19 cellular contexts compared by ENCODE assay signal in genomic region chr11:44763111-44763820, GRCh38. TPM values are rescaled to one million over a fixed set of nuclear protein-coding genes. Genes with fewer than 3 reads are reported as not detected.
DNase-seq lines count a peak whose midpoint lies in the region; ATAC-seq, FAIRE-seq and TF ChIP-seq lines count a peak whose summit lies in the region.
"Had no signal": no experiment of that assay in that cellular context is flagged by ENCODE, and none has a peak within 500 bp of the region (broad histone marks: within the 10 kb centered on the region; RNA-seq: fewer than 3 reads in every experiment).

No MANE protein-coding gene starts in this region.

- no TSS peak for BruUV-seq in K562 (replicated peaks; lab: Mats Ljungman, UMichigan)

- H3K4me3 ChIP-seq in K562 (no peak overlapping the region), smooth muscle cell (no peak overlapping the region)
- H3K4me3 ChIP-seq: stomach had no signal

- peaks cover 15% of the 10 kb centered on the region for H3K4me1 Mint-ChIP-seq in activated CD4-positive, alpha-beta memory T cell treated with anti-CD3 and anti-CD28 coated beads for 36 hours (ENCODE audit: low read depth)
- peaks cover 3% of the 10 kb centered on the region for H3K4me1 Mint-ChIP-seq in activated CD4-positive, alpha-beta memory T cell treated with anti-CD3 and anti-CD28 coated beads, Interleukin-2, amount 10 ng/mL, durations not matched to agents 7 days and 5 days

- no peak overlapping the region for H3K27ac ChIP-seq in K562 (ENCODE audit: extremely low read depth, low read depth, low read length)
- peak overlapping the region; percentile 51 for H3K27ac ChIP-seq in smooth muscle cell (ENCODE audit: low read depth)

- H3K9me3 Mint-ChIP-seq in activated CD4-positive, alpha-beta memory T cell treated with anti-CD3 and anti-CD28 coated beads for 36 hours = peaks cover 9% of the 10 kb centered on the region
- peaks cover 4% of the 10 kb centered on the region for H3K9me3 Mint-ChIP-seq in activated CD4-positive, alpha-beta memory T cell treated with anti-CD3 and anti-CD28 coated beads, Interleukin-2, amount 10 ng/mL, durations not matched to agents 7 days and 5 days

- H2AFZ ChIP-seq in K562 (ENCODE audit: low read depth, low read length) (no peak overlapping the region), smooth muscle cell (ENCODE audit: low read depth) (no peak overlapping the region)

- H3K27me3 ChIP-seq in K562 (ENCODE audit: control insufficient read depth in 2 of 2, insufficient read depth in 2 of 2, low read length in 2 of 2) (peaks cover 0 to 13% of the 10 kb centered on the region in 2 experiments; a peak in 1 of 5 replicates), smooth muscle cell (ENCODE audit: low read depth) (no peaks in the 10 kb centered on the region)
- H3K27me3 ChIP-seq: stomach had no signal

- no peak overlapping the region for H3K4me3 Mint-ChIP-seq in activated CD4-positive, alpha-beta memory T cell treated with anti-CD3 and anti-CD28 coated beads for 36 hours
- H3K4me3 Mint-ChIP-seq in activated CD4-positive, alpha-beta memory T cell treated with anti-CD3 and anti-CD28 coated beads, Interleukin-2, amount 10 ng/mL, durations not matched to agents 7 days and 5 days = no peak overlapping the region
- H3K4me3 Mint-ChIP-seq: activated CD4-positive, alpha-beta T cell treated with anti-CD3 and anti-CD28 coated beads for 36 hours; natural killer cell treated with Interleukin-12 subunit alpha and Interleukin-12 subunit beta and Interleukin-15 and Interleukin-18, amount 100 ng/mL, for 72 hours had no signal

- H3K4me2 ChIP-seq in K562 (ENCODE audit: insufficient read depth, low read length) (no peak overlapping the region), smooth muscle cell (peak overlapping the region; percentile 60)

- TF ChIP-seq POLR2A in K562 (conservative IDR thresholded peaks at IDR 0.05) = no peak

- H3K4me1 ChIP-seq in K562 (replicated peaks in 1 of 2; ENCODE audit: control insufficient read depth in 2 of 2, insufficient read depth in 2 of 2, low read length in 2 of 2) (peaks cover 0 to 6% of the 10 kb centered on the region in 2 experiments; a peak in 2 of 5 replicates), smooth muscle cell (ENCODE audit: low read depth) (peaks cover 38% of the 10 kb centered on the region)

- WGBS in K562 (ENCODE audit: insufficient coverage, low coverage, missing lambda C conversion rate) = 17% methylated on average over 5 of the region's 5 CpGs
- 55% methylated on average over 5 of the region's 5 CpGs for whole genome bisulfite sequencing in smooth muscle cell (ENCODE audit: low lambda C conversion rate)

- intact Hi-C loops in activated CD4-positive, alpha-beta memory T cell treated with anti-CD3 and anti-CD28 coated beads for 36 hours (cut with micrococcal nuclease) = no loop called here
- intact Hi-C loops in K562 (cut with micrococcal nuclease) = no loop called here

- no peak for TF ChIP-seq RAD21 in K562 (CRISPR knock-in tag; conservative IDR thresholded peaks at IDR 0.05 in 1 of 2, IDR thresholded peaks at IDR 0.05 in 1 of 2)

- peak; percentile 19 for FAIRE-seq in K562 (lab: Jason Lieb, UNC)
- FAIRE-seq: A204.1 had no signal

- no peak for TF ChIP-seq EP300 in K562 (IDR thresholded peaks at IDR 0.05; ENCODE audit: low read length)

- H3K36me3 Mint-ChIP-seq in activated CD4-positive, alpha-beta memory T cell treated with anti-CD3 and anti-CD28 coated beads for 36 hours = peaks cover 28% of the 10 kb centered on the region
- H3K36me3 Mint-ChIP-seq in activated CD4-positive, alpha-beta memory T cell treated with anti-CD3 and anti-CD28 coated beads, Interleukin-2, amount 10 ng/mL, durations not matched to agents 7 days and 5 days (ENCODE audit: low read depth) = peaks cover 19% of the 10 kb centered on the region

- H3K79me2 ChIP-seq in K562 (ENCODE audit: control insufficient read depth, insufficient read depth, low read length) = no peaks in the 10 kb centered on the region
- no peaks in the 10 kb centered on the region for H3K79me2 ChIP-seq in smooth muscle cell (ENCODE audit: low read depth)

- in situ Hi-C loops in K562 (cut with MboI) = no loop called here

- TF ChIP-seq CTCF in K562 (IDR thresholded peaks at IDR 0.05 in 2 of 3, conservative IDR thresholded peaks at IDR 0.05 in 1 of 3; ENCODE audit: insufficient read depth in 2 of 3, low read depth in 1 of 3, low read length in 3 of 3) = no peak
- no peak for TF ChIP-seq CTCF in smooth muscle cell (IDR thresholded peaks at IDR 0.05; ENCODE audit: borderline replicate concordance, insufficient read depth, poor library complexity, severe bottlenecking)

- CTCF ChIA-PET in activated CD4-positive, alpha-beta memory T cell treated with anti-CD3 and anti-CD28 coated beads for 36 hours (lab: Charles Lee) = interaction anchor here (1.2 kb wide), 1 partner anchor 11 kb away, joined by 3 read pairs; no protein-coding TSS in a partner anchor
- CTCF ChIA-PET in activated CD4-positive, alpha-beta memory T cell treated with anti-CD3 and anti-CD28 coated beads, Interleukin-2, amount 10 ng/mL, durations not matched to agents 7 days and 5 days (lab: Charles Lee) = interaction anchor here (0.8 to 1.4 kb wide), 2 partner anchors 11 to 15 kb away, joined by 3 to 4 read pairs; no protein-coding TSS in a partner anchor
- CTCF ChIA-PET in K562 (lab: Yijun Ruan, JAX; ENCODE audit: low intra/inter-chr PET ratio) = no interaction called here

- H3K9me1 ChIP-seq in K562 (ENCODE audit: control insufficient read depth, insufficient read depth, low read length) = no peaks in the 10 kb centered on the region

- ATAC-seq in K562 (no peak), GM21786 (IDR thresholded peaks at IDR 0.05; ENCODE audit: unreplicated experiment) (no peak), HG03354 (IDR thresholded peaks at IDR 0.05; ENCODE audit: poor library complexity, severe bottlenecking, unreplicated experiment) (no peak)
- ATAC-seq: HCT116; natural killer cell treated with Interleukin-12 subunit alpha and Interleukin-12 subunit beta and Interleukin-15 and Interleukin-18, amount 100 ng/mL, for 72 hours had no signal

- H3K9ac ChIP-seq in K562 (ENCODE audit: insufficient read depth in 1 of 2, low read depth in 2 of 2, low read length in 2 of 2) (no peak overlapping the region), smooth muscle cell (ENCODE audit: low read depth) (no peak overlapping the region)

- H3K27ac Mint-ChIP-seq in activated CD4-positive, alpha-beta memory T cell treated with anti-CD3 and anti-CD28 coated beads for 36 hours = no peak overlapping the region
- no peak overlapping the region for H3K27ac Mint-ChIP-seq in activated CD4-positive, alpha-beta memory T cell treated with anti-CD3 and anti-CD28 coated beads, Interleukin-2, amount 10 ng/mL, durations not matched to agents 7 days and 5 days
- H3K27ac Mint-ChIP-seq: activated CD4-positive, alpha-beta T cell treated with anti-CD3 and anti-CD28 coated beads for 36 hours; natural killer cell treated with Interleukin-12 subunit alpha and Interleukin-12 subunit beta and Interleukin-15 and Interleukin-18, amount 100 ng/mL, for 72 hours had no signal

- peak; percentile 8 for DNase-seq in activated CD4-positive, alpha-beta memory T cell treated with anti-CD3 and anti-CD28 coated beads for 36 hours
- no peak for DNase-seq in activated CD4-positive, alpha-beta memory T cell treated with anti-CD3 and anti-CD28 coated beads, Interleukin-2, amount 10 ng/mL, durations not matched to agents 7 days and 5 days
- no peak for DNase-seq in K562 (ENCODE audit: extremely low read depth in 1 of 4, low spot score in 3 of 4)
- DNase-seq in iris pigment epithelial cell (ENCODE audit: low read depth) = peak; percentile 21
- no peak for DNase-seq in smooth muscle cell (lab: John Stamatoyannopoulos, UW; ENCODE audit: unreplicated experiment)
- no peak for DNase-seq in activated naive CD4-positive, alpha-beta T cell treated with anti-CD3 and anti-CD28 coated beads, Interleukin-2, amount 50 U/mL, for 16 hours
- DNase-seq: activated CD4-positive, alpha-beta T cell treated with anti-CD3 and anti-CD28 coated beads for 36 hours; activated T-cell treated with anti-CD3 and anti-CD28 coated beads for 4 hours; amniotic stem cell; effector CD4-positive, alpha-beta T cell; Kasumi-1; NCI-H1694 treated with DMSO at 0.1 percent for 48 hours; NCI-H526 treated with DMSO at 0.1 percent for 48 hours; stomach had no signal

- POLR2A ChIA-PET in activated CD4-positive, alpha-beta memory T cell treated with anti-CD3 and anti-CD28 coated beads for 36 hours (lab: Charles Lee) = no interaction called here
- POLR2A ChIA-PET in activated CD4-positive, alpha-beta memory T cell treated with anti-CD3 and anti-CD28 coated beads, Interleukin-2, amount 10 ng/mL, durations not matched to agents 7 days and 5 days (lab: Charles Lee) = no interaction called here
- POLR2A ChIA-PET in K562 (lab: Yijun Ruan, JAX) = interaction anchor here (0.6 to 0.9 kb wide), 2 partner anchors 13 to 155 kb away, joined by 3 to 4 read pairs; no protein-coding TSS in a partner anchor

- H3K9me3 ChIP-seq in K562 (replicated peaks; ENCODE audit: control insufficient read depth, insufficient read depth, low read depth, low read length) (no peaks in the 10 kb centered on the region; the same call in 1 of the 2 replicates), smooth muscle cell (replicated peaks; ENCODE audit: low read depth) (no peaks in the 10 kb centered on the region)

- H4K20me1 ChIP-seq in K562 (replicated peaks; ENCODE audit: control insufficient read depth, insufficient read depth, low read length) (peaks cover 7% of the 10 kb centered on the region; the same call in 1 of the 2 replicates), smooth muscle cell (ENCODE audit: low read depth) (no peaks in the 10 kb centered on the region)

- H3K27me3 Mint-ChIP-seq in activated CD4-positive, alpha-beta memory T cell treated with anti-CD3 and anti-CD28 coated beads for 36 hours = no peaks in the 10 kb centered on the region
- no peaks in the 10 kb centered on the region for H3K27me3 Mint-ChIP-seq in activated CD4-positive, alpha-beta memory T cell treated with anti-CD3 and anti-CD28 coated beads, Interleukin-2, amount 10 ng/mL, durations not matched to agents 7 days and 5 days
- H3K27me3 Mint-ChIP-seq: activated CD4-positive, alpha-beta T cell treated with anti-CD3 and anti-CD28 coated beads for 36 hours had no signal

- H3K36me3 ChIP-seq in K562 (ENCODE audit: control insufficient read depth, insufficient read depth, low read length) (no peaks in the 10 kb centered on the region), smooth muscle cell (ENCODE audit: low read depth) (no peaks in the 10 kb centered on the region)
- H3K36me3 ChIP-seq: stomach had no signal

- peaks cover 43% of the 10 kb centered on the region for H3F3A ChIP-seq in smooth muscle cell (ENCODE audit: low read depth)

RNA-seq across cellular contexts. Expression of gene TSPAN18, which starts 36.5 kb away (rescaled TPM):
- 1 to 10 TPM; 5.8 to 8.2 TPM for total RNA-seq in activated CD4-positive, alpha-beta memory T cell treated with anti-CD3 and anti-CD28 coated beads for 36 hours
- total RNA-seq in activated CD4-positive, alpha-beta memory T cell treated with anti-CD3 and anti-CD28 coated beads, Interleukin-2, amount 10 ng/mL, durations not matched to agents 7 days and 5 days = 10 to 100 TPM; 38.7 to 42.3 TPM
- 0.25 TPM in 1 of 2 replicates, not detected in the other for total RNA-seq in K562 (2011; cell fraction: chromatin; rRNA removed; ENCODE audit: low replicate concordance)
- total RNA-seq in K562 (2011; cell fraction: nucleolus; rRNA removed) = not detected in 2 replicates
- total RNA-seq in K562 (2011; cell fraction: nucleoplasm; rRNA removed) = not detected in 2 replicates
- total RNA-seq in K562 (2014; rRNA removed) (0.20 TPM in 1 of 2 replicates, not detected in the other), K562 (2014; rRNA removed; fragmentation: Illumina TruSeq; extraction: Trizol) (0.10 and 0.22 TPM in 2 replicates), K562 (2015; rRNA removed; fragmentation: Illumina TruSeq; extraction: Trizol) (0.22 and 0.26 TPM in 2 replicates), K562 (2021) (0.35 and 0.60 TPM in 2 replicates), smooth muscle cell (3.4 and 3.9 TPM in 2 replicates)
- polyA plus RNA-seq in K562 (2011; rRNA removed) (0.12 TPM in 1 of 2 replicates, not detected in the other), K562 (2014; fragmentation: Illumina TruSeq; extraction: Trizol) (0.34 and 0.61 TPM in 2 replicates), K562 (2014; fragmentation: Nextera tagmentation; extraction: Ambion mirVana) (not detected), K562 (2014; rRNA removed) (0.17 and 0.59 TPM in 2 replicates), smooth muscle cell (9.3 and 15.3 TPM in 2 replicates)
- 0.01 and 0.06 TPM in 2 replicates for polyA plus RNA-seq in K562 (2011; cell fraction: cytosol; rRNA removed)
- 0.10 and 0.14 TPM in 2 replicates for polyA plus RNA-seq in K562 (2011; cell fraction: nucleus; rRNA removed)
- polyA plus RNA-seq in K562 (2012) = 0.79 and 2.3 TPM in 2 replicates
- not detected in 2 replicates for polyA minus RNA-seq in K562 (2011; rRNA and poly(A)+ RNA removed)
- not detected in 2 replicates for polyA minus RNA-seq in K562 (2011; cell fraction: cytosol; rRNA and poly(A)+ RNA removed)
- polyA minus RNA-seq in K562 (2011; cell fraction: nucleus; rRNA and poly(A)+ RNA removed) = 0.11 TPM in 1 of 2 replicates, not detected in the other

Comparison
In these comparisons a context has a peak if more than half of its experiments do, and no peak if none do; other contexts are left out.
1. DNase-seq: peak in activated CD4-positive, alpha-beta memory T cell treated with anti-CD3 and anti-CD28 coated beads for 36 hours (single experiment) and iris pigment epithelial cell (single experiment); none in activated CD4-positive, alpha-beta memory T cell treated with anti-CD3 and anti-CD28 coated beads, Interleukin-2, amount 10 ng/mL, durations not matched to agents 7 days and 5 days (single experiment), K562 (0 of 4), smooth muscle cell (single experiment) and activated naive CD4-positive, alpha-beta T cell treated with anti-CD3 and anti-CD28 coated beads, Interleukin-2, amount 50 U/mL, for 16 hours (single experiment).